ENCODE assay signal across 11 cellular contexts in the genomic region with DNA sequence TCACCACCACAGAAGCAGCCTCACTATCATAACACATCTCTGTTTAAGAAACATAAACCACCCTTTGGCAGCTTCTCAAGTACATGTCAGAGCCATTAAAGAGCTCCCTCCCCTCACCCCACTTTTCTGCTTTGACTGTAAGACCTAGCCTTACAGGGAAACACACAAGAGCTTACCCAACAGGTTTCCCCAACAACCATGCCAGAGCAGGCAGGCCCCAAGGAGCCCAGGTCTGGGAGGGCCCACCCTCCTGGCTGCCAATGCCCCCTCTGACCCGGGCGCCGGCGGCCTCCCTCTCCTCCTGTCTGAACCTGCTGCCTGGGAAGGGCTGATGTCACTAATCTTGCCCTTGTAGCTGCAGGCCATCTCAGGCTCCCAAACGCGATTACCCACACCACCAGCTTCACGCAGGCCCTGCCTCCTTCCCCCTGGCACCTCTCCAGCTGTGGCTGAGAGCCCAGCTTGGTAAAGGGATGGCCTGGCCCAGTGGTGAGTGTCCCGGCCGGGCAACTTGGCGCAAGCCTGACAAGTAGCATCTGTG.
DNase-seq lines count a peak whose midpoint lies in the region; ATAC-seq and TF ChIP-seq lines count a peak whose summit lies in the region.
"Had no signal": no experiment of that assay in that cellular context is flagged by ENCODE, and none has a peak within 500 bp of the region (broad histone marks: within the 10 kb centered on the region; RNA-seq: fewer than 3 reads in every experiment).

No MANE protein-coding gene starts in this region.

- no peaks in the 10 kb centered on the region for H3K9me3 ChIP-seq in sigmoid colon

- no peak for TF ChIP-seq EP300 in sigmoid colon (IDR thresholded peaks at IDR 0.05)

- H3K36me3 ChIP-seq in sigmoid colon, result no peaks in the 10 kb centered on the region

- no peak overlapping the region for H3K4me3 ChIP-seq in sigmoid colon
- H3K4me3 ChIP-seq: SK-N-MC had no signal

- intact Hi-C loops in sigmoid colon (cut with DNase I), result loop anchor here (5.0 kb wide), 2 partner anchors 300 to 400 kb away; partner anchors contain the start of gene MAFB

- H3K27me3 ChIP-seq in sigmoid colon, result no peaks in the 10 kb centered on the region

- no peak for TF ChIP-seq POLR2A in sigmoid colon (IDR thresholded peaks at IDR 0.05)

- DNase-seq in HT-29 (ENCODE audit: low spot score), result peak; percentile 73
- DNase-seq in brain pericyte (ENCODE audit: low read depth, low spot score), result peak; percentile 22
- peak in 35 of 51 donors; percentile 4 to 66 (median 38) for DNase-seq in hypothalamus (lab: John Stamatoyannopoulos, UW)
- peak; percentile 89 for DNase-seq in sigmoid colon
- no peak for DNase-seq in NK-92 treated with Interleukin-12 subunit alpha and Interleukin-12 subunit beta, amount 100 ng/mL, for 24 hours (lab: John Stamatoyannopoulos, UW)
- no peak for DNase-seq in A172 (ENCODE audit: low spot score)
- no peak for DNase-seq in mesenteric fat pad (ENCODE audit: low spot score)
- DNase-seq: dermis blood vessel endothelial cell; stimulated activated CD4-positive, alpha-beta T cell treated with anti-CD3 and anti-CD28 coated beads, Interleukin-15, amount 100 ng/mL, for 24 hours had no signal

- peak overlapping the region in 3 of 4 donors; percentile 61 to 77 (median 67) for H3K27ac ChIP-seq in sigmoid colon
- H3K27ac ChIP-seq: SK-N-MC had no signal

- WGBS in sigmoid colon, 2 donors, result 14 to 57% methylated on average over 10 of the region's 10 CpGs

- no peak for ATAC-seq in activated CD4-positive, CD25-positive, alpha-beta regulatory T cell treated with anti-CD3 and anti-CD28 coated beads, Interleukin-2, amount 50 U/mL, for 24 hours

- H3K4me1 ChIP-seq in sigmoid colon, result peaks cover 0 to 25% (median 19%) of the 10 kb centered on the region in 4 donors

- TF ChIP-seq CTCF in sigmoid colon (IDR thresholded peaks at IDR 0.05), result no peak

Comparison
In these comparisons a context has a peak if more than half of its experiments do, and no peak if none do; other contexts are left out.
1. DNase-seq: peak in HT-29 (single experiment), brain pericyte (single experiment), hypothalamus (35 of 51) and sigmoid colon (single experiment); none in NK-92 treated with Interleukin-12 subunit alpha and Interleukin-12 subunit beta, amount 100 ng/mL, for 24 hours (single experiment), A172 (single experiment) and mesenteric fat pad (single experiment).